ENCODE assay signal across 9 cellular contexts in the genomic region with DNA sequence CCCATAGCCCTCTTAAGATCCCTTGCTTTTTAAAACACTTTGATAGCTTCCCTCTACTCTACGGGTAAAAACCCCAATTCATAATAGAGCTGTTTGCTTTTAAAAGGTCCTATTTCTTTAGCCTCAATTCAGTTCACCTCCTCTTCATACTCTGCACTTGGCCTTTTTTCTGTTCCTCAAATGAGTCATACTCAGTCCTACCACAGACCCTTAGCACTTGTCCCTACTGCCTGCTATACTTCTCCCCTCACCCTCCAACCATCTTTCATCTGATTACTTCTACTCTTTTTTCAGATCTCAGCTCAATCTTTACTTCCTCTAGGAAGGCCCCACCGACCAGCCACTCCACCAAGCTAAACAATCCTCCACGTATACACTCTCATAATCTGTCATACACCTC. TPM values are rescaled to one million over a fixed set of nuclear protein-coding genes. Genes with fewer than 3 reads are reported as not detected.
DNase-seq lines count a peak whose midpoint lies in the region; ATAC-seq and TF ChIP-seq lines count a peak whose summit lies in the region.
"Had no signal": no experiment of that assay in that cellular context is flagged by ENCODE, and none has a peak within 500 bp of the region (broad histone marks: within the 10 kb centered on the region; RNA-seq: fewer than 3 reads in every experiment).

No MANE protein-coding gene starts in this region.

- H3K36me3 Mint-ChIP-seq in activated naive CD4-positive, alpha-beta T cell treated with anti-CD3 and anti-CD28 coated beads, Interleukin-2, amount 50 U/mL, for 24 hours: peaks cover 2% of the 10 kb centered on the region
- H3K36me3 Mint-ChIP-seq in type B pancreatic cell: peaks cover 5% of the 10 kb centered on the region

- H3K4me2 ChIP-seq in OCI-LY7 (ENCODE audit: low read length): peak overlapping the region; percentile 73

- CTCF ChIA-PET in OCI-LY7 (lab: Charles Lee; ENCODE audit: unreplicated experiment): interaction anchor here (1.1 kb wide), 1 partner anchor 15 kb away, joined by 6 read pairs; a partner anchor contains a TSS

- peak overlapping the region; percentile 13 for H3K4me3 ChIP-seq in OCI-LY7 (ENCODE audit: low read depth, low read length, poor library complexity, severe bottlenecking)

- H2AFZ ChIP-seq in OCI-LY7 (ENCODE audit: low read length): no peak overlapping the region

- no peaks in the 10 kb centered on the region for H3K9me3 ChIP-seq in OCI-LY7 (ENCODE audit: low read length)

- H4K20me1 ChIP-seq in OCI-LY7 (ENCODE audit: insufficient read depth, low read length): peaks cover 5% of the 10 kb centered on the region

- peaks cover 54% of the 10 kb centered on the region for H3K4me1 Mint-ChIP-seq in activated naive CD4-positive, alpha-beta T cell treated with anti-CD3 and anti-CD28 coated beads, Interleukin-2, amount 50 U/mL, for 24 hours
- H3K4me1 Mint-ChIP-seq in type B pancreatic cell (ENCODE audit: unreplicated experiment): peaks cover 15% of the 10 kb centered on the region

- intact Hi-C loops in OCI-LY7 (cut with micrococcal nuclease; ENCODE audit: unreplicated experiment): no loop called here

- no peaks in the 10 kb centered on the region for H3K9me3 Mint-ChIP-seq in activated naive CD4-positive, alpha-beta T cell treated with anti-CD3 and anti-CD28 coated beads, Interleukin-2, amount 50 U/mL, for 24 hours
- no peaks in the 10 kb centered on the region for H3K9me3 Mint-ChIP-seq in type B pancreatic cell

- ATAC-seq in HG02970 (IDR thresholded peaks at IDR 0.05; ENCODE audit: low FRiP score, unreplicated experiment): peak; percentile 41

- H3K36me3 ChIP-seq in OCI-LY7 (ENCODE audit: insufficient read depth, low read length): peaks cover 58% of the 10 kb centered on the region

- H3K27ac Mint-ChIP-seq in activated naive CD4-positive, alpha-beta T cell treated with anti-CD3 and anti-CD28 coated beads, Interleukin-2, amount 50 U/mL, for 24 hours: no peak overlapping the region
- no peak overlapping the region for H3K27ac Mint-ChIP-seq in type B pancreatic cell

- H3K27ac ChIP-seq in OCI-LY7 (ENCODE audit: low read depth, low read length, poor library complexity, severe bottlenecking): no peak overlapping the region

- no peaks in the 10 kb centered on the region for H3K27me3 Mint-ChIP-seq in activated naive CD4-positive, alpha-beta T cell treated with anti-CD3 and anti-CD28 coated beads, Interleukin-2, amount 50 U/mL, for 24 hours
- H3K27me3 Mint-ChIP-seq in type B pancreatic cell: peaks cover 5% of the 10 kb centered on the region

- TSS peak; percentile 47 for BruUV-seq in OCI-LY7 (replicated peaks; lab: Mats Ljungman, UMichigan)

- H3K4me1 ChIP-seq in OCI-LY7 (ENCODE audit: insufficient read depth, low read length, poor library complexity, severe bottlenecking): peaks cover 34% of the 10 kb centered on the region

- POLR2A ChIA-PET in OCI-LY7 (lab: Charles Lee): interaction anchor here (0.5 to 8.6 kb wide), 10 partner anchors 9 to 304 kb away, joined by 3 to 101 read pairs (median 4); a partner anchor contains a TSS

- DNase-seq in activated naive CD4-positive, alpha-beta T cell (lab: John Stamatoyannopoulos, UW): no peak
- peak; percentile 20 for DNase-seq in OCI-LY7 (ENCODE audit: low spot score)
- no peak for DNase-seq in type B pancreatic cell (ENCODE audit: extremely low spot score, unreplicated experiment)
- no peak for DNase-seq in DMS153 (lab: John Stamatoyannopoulos, UW)
- no peak for DNase-seq in C1 segment of cervical spinal cord (lab: John Stamatoyannopoulos, UW)
- DNase-seq in epidermal melanocyte (ENCODE audit: insufficient read length, low spot score): no peak
- DNase-seq: stimulated activated CD8-positive, alpha-beta memory T cell treated with anti-CD3 and anti-CD28 coated beads, Interleukin-4, amount 100 ng/mL, for 48 hours had no signal

- peak overlapping the region; percentile 12 for H3K4me3 Mint-ChIP-seq in activated naive CD4-positive, alpha-beta T cell treated with anti-CD3 and anti-CD28 coated beads, Interleukin-2, amount 50 U/mL, for 24 hours
- H3K4me3 Mint-ChIP-seq in type B pancreatic cell: peak overlapping the region; percentile 0

- no peak for TF ChIP-seq CTCF in OCI-LY7 (conservative IDR thresholded peaks at IDR 0.05; ENCODE audit: low read length)
- TF ChIP-seq CTCF in type B pancreatic cell (conservative IDR thresholded peaks at IDR 0.05): no peak

- peaks cover 50% of the 10 kb centered on the region for H3K79me2 ChIP-seq in OCI-LY7 (ENCODE audit: insufficient read depth, low read depth, low read length)

- no peaks in the 10 kb centered on the region for H3K9me2 ChIP-seq in OCI-LY7 (ENCODE audit: insufficient read depth, low read length)

RNA-seq across cellular contexts. Expression of a gene that starts 2.5 kb away (rescaled TPM):
- total RNA-seq in OCI-LY7 (2014; rRNA removed; shearing (Covaris generic)): 78.8 and 85.4 TPM in 2 replicates
- 83.6 and 85.3 TPM in 2 replicates for total RNA-seq in OCI-LY7 (2022)
- 65.8 and 87.8 TPM in 2 replicates for total RNA-seq in type B pancreatic cell (ENCODE audit: low replicate concordance)

RNA-seq across cellular contexts. Expression of a gene that starts 2.6 kb away (rescaled TPM):
- total RNA-seq in OCI-LY7 (2014; rRNA removed; shearing (Covaris generic)): 28.0 and 29.8 TPM in 2 replicates
- total RNA-seq in OCI-LY7 (2022) (37.9 and 43.1 TPM in 2 replicates), type B pancreatic cell (ENCODE audit: low replicate concordance) (6.9 and 8.1 TPM in 2 replicates)

RNA-seq across cellular contexts. Expression of a gene that starts 15.4 kb away (rescaled TPM):
- total RNA-seq in OCI-LY7 (2014; rRNA removed; shearing (Covaris generic)): 64.9 and 78.8 TPM in 2 replicates
- 143 and 174 TPM in 2 replicates for total RNA-seq in OCI-LY7 (2022)
- 79.6 and 103 TPM in 2 replicates for total RNA-seq in type B pancreatic cell (ENCODE audit: low replicate concordance)

RNA-seq across cellular contexts. Expression of a gene that starts 17.1 kb away (rescaled TPM):
- total RNA-seq in OCI-LY7 (2014; rRNA removed; shearing (Covaris generic)): 31.9 and 49.0 TPM in 2 replicates
- total RNA-seq in OCI-LY7 (2022) (55.3 and 60.8 TPM in 2 replicates), type B pancreatic cell (ENCODE audit: low replicate concordance) (28.5 and 29.4 TPM in 2 replicates)

RNA-seq across cellular contexts. Expression of a gene that starts 47.9 kb away (rescaled TPM):
- total RNA-seq in OCI-LY7 (2014; rRNA removed; shearing (Covaris generic)): not detected in 2 replicates
- total RNA-seq in OCI-LY7 (2022): not detected in 2 replicates
- 8.4 and 10.2 TPM in 2 replicates for total RNA-seq in type B pancreatic cell (ENCODE audit: low replicate concordance)
